1 cellular context compared by ENCODE assay signal in genomic region chr11:65277878-65278277, GRCh38.
TF ChIP-seq lines count a peak whose summit lies in the region.

No MANE protein-coding gene starts in this region.

TF ChIP-seq in GM23338, 12 proteins besides CTCF, POLR2A, EP300 and RAD21 (continued from another document):
- TF ChIP-seq, protein P1, sequence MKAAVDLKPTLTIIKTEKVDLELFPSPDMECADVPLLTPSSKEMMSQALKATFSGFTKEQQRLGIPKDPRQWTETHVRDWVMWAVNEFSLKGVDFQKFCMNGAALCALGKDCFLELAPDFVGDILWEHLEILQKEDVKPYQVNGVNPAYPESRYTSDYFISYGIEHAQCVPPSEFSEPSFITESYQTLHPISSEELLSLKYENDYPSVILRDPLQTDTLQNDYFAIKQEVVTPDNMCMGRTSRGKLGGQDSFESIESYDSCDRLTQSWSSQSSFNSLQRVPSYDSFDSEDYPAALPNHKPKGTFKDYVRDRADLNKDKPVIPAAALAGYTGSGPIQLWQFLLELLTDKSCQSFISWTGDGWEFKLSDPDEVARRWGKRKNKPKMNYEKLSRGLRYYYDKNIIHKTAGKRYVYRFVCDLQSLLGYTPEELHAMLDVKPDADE (IDR thresholded peaks at IDR 0.05), result no peak
- no peak for TF ChIP-seq STAT1 (IDR thresholded peaks at IDR 0.05; ENCODE audit: unreplicated experiment)
- no peak for TF ChIP-seq ZNF462 (CRISPR knock-in tag; IDR thresholded peaks at IDR 0.05)
- no peak for TF ChIP-seq ZNF331 (CRISPR knock-in tag; IDR thresholded peaks at IDR 0.05; ENCODE audit: low read depth)
- TF ChIP-seq EZH2 (IDR thresholded peaks at IDR 0.05; ENCODE audit: low read depth, unreplicated experiment), result no peak
